In genomic region chr1:235579891-235580290, GRCh38 we compare ENCODE assay signal across 27 cellular contexts.
"Had no signal": no experiment of that assay in that cellular context is flagged by ENCODE, and none has a peak within 500 bp of the region (broad histone marks: within the 10 kb centered on the region; RNA-seq: fewer than 3 reads in every experiment).

No MANE protein-coding gene starts in this region.

- H2AFZ ChIP-seq: neural progenitor cell, parathyroid adenoma had no signal

- H3K4me2 ChIP-seq: neural progenitor cell had no signal

- FAIRE-seq: small intestine had no signal

- H3K9me3 ChIP-seq: ovary, right lobe of liver, suprapubic skin, testis, tibial artery, transverse colon, upper lobe of right lung, uterus had no signal

- ATAC-seq: psoas muscle; right cardiac atrium; right lobe of liver; stimulated activated memory B cell treated with anti-CD40 and anti-IgM and Interleukin-4, amounts not matched to agents 10 μg/mL and 1 μg/mL and 100 μg/mL, for 72 hours; stimulated activated naive CD8-positive, alpha-beta T cell treated with anti-CD3 and anti-CD28 coated beads, Interleukin-15, amount 100 ng/mL, for 72 hours; stimulated activated naive CD8-positive, alpha-beta T cell treated with anti-CD3 and anti-CD28 coated beads, Interleukin-15, Interleukin-2, amounts not matched to agents 100 U/mL and 50 U/mL, for 24 hours; upper lobe of right lung had no signal

- DNase-seq: naive B cell; occipital lobe; ovary; posterior cingulate gyrus; psoas muscle; right cardiac atrium; right lobe of liver; sigmoid colon; small intestine; stimulated activated CD4-positive, alpha-beta T cell treated with anti-CD3 and anti-CD28 coated beads, Interleukin-12 subunit alpha, Interleukin-12 subunit beta, amount 100 ng/mL, for 4 hours; stimulated activated CD4-positive, alpha-beta T cell treated with anti-CD3 and anti-CD28 coated beads, Interleukin-1b, Interleukin-23, amount 100 ng/mL, for 48 hours; stimulated activated CD4-positive, alpha-beta T cell treated with anti-CD3 and anti-CD28 coated beads, Interleukin-4, amount 100 ng/mL, for 1 hour; stimulated activated CD4-positive, alpha-beta T cell treated with anti-CD3 and anti-CD28 coated beads, Interleukin-4, amount 100 ng/mL, for 4 hours; stimulated activated CD8-positive, alpha-beta memory T cell treated with anti-CD3 and anti-CD28 coated beads, Interleukin-4, amount 100 ng/mL, for 48 hours; stimulated activated naive CD4-positive, alpha-beta T cell; stimulated activated naive CD8-positive, alpha-beta T cell treated with anti-CD3 and anti-CD28 coated beads, Interleukin-15, amount 100 ng/mL, for 72 hours; stimulated activated naive CD8-positive, alpha-beta T cell treated with anti-CD3 and anti-CD28 coated beads, Interleukin-15, Interleukin-2, amounts not matched to agents 100 U/mL and 50 U/mL, for 24 hours; substantia nigra; testis; tibial artery; transverse colon; upper lobe of right lung; uterus had no signal

- H3K9ac ChIP-seq: neural progenitor cell, parathyroid adenoma had no signal

- H3K4me1 ChIP-seq: neural progenitor cell, parathyroid adenoma, psoas muscle, right lobe of liver, sigmoid colon, suprapubic skin, testis, tibial artery, transverse colon, upper lobe of right lung, uterus had no signal

- H3K4me3 ChIP-seq: neural progenitor cell, ovary, psoas muscle, right lobe of liver, sigmoid colon, suprapubic skin, testis, tibial artery, transverse colon, upper lobe of right lung, uterus had no signal

- H3K27me3 ChIP-seq: neural progenitor cell, ovary, right lobe of liver, sigmoid colon, testis, transverse colon, upper lobe of right lung, uterus had no signal

- H3K36me3 ChIP-seq: neural progenitor cell, ovary, right lobe of liver, sigmoid colon, suprapubic skin, tibial artery, transverse colon, upper lobe of right lung, uterus had no signal

- H3K79me2 ChIP-seq: parathyroid adenoma had no signal

- H3K27ac ChIP-seq: neural progenitor cell, ovary, parathyroid adenoma, psoas muscle, right lobe of liver, sigmoid colon, suprapubic skin, testis, tibial artery, transverse colon, upper lobe of right lung, uterus had no signal
